ENCODE assay signal across 28 cellular contexts in the genomic region with DNA sequence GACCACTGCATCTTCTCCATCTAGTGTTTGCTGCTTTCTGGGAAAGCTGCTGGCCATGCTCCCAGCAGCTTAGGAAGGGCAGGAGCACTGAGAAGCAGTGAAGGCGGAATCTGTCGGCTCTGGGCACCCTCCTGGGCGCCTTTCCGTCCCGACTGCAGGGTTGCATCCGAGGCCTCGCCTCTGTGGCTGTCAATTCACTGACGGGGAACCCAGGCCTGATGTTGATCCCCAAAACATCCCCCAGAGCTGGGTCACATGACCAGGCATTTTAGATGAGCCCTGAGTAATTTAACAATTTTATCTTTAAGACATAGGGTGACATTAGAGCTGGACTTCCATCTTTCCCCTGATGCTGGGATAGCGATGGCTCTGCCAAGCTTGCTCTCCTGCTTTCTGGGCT.
"Had no signal": no experiment of that assay in that cellular context is flagged by ENCODE, and none has a peak within 500 bp of the region (broad histone marks: within the 10 kb centered on the region; RNA-seq: fewer than 3 reads in every experiment).

No MANE protein-coding gene starts in this region.

- H3K4me3 Mint-ChIP-seq: naive B cell; naive thymus-derived CD8-positive, alpha-beta T cell; natural killer cell treated with Interleukin-12 subunit alpha and Interleukin-12 subunit beta and Interleukin-15 and Interleukin-18, amount 100 ng/mL, for 72 hours; nephron progenitor cell; neural crest cell; stimulated activated effector memory CD8-positive, alpha-beta T cell treated with anti-CD3 and anti-CD28 coated beads, Interleukin-12 subunit alpha, Interleukin-12 subunit beta, amount 100 ng/mL, for 72 hours; stimulated activated naive B cell treated with anti-CD40 and anti-IgM and Interleukin-4, amounts not matched to agents 10 μg/mL and 1 μg/mL and 100 μg/mL, for 72 hours; stimulated activated naive CD8-positive, alpha-beta T cell treated with anti-CD3 and anti-CD28 coated beads, Interleukin-15, Interleukin-2, amounts not matched to agents 100 ng/mL and 50 ng/mL, for 24 hours had no signal

- ATAC-seq: naive thymus-derived CD8-positive, alpha-beta T cell; pancreas; right lobe of liver; stimulated activated naive B cell treated with anti-CD40 and anti-IgM and Interleukin-4, amounts not matched to agents 10 μg/mL and 1 μg/mL and 100 μg/mL, for 72 hours had no signal

- H3K27me3 Mint-ChIP-seq: stimulated activated naive B cell treated with anti-CD40 and anti-IgM and Interleukin-4, amounts not matched to agents 10 μg/mL and 1 μg/mL and 100 μg/mL, for 72 hours; stimulated activated naive CD8-positive, alpha-beta T cell treated with anti-CD3 and anti-CD28 coated beads, Interleukin-15, Interleukin-2, amounts not matched to agents 100 ng/mL and 50 ng/mL, for 24 hours had no signal

- H3K27me3 ChIP-seq: pancreas, right atrium auricular region, right lobe of liver, thyroid gland, tibial nerve, upper lobe of left lung, vagina had no signal

- H3K4me3 ChIP-seq: pancreas, prostate gland, right atrium auricular region, right lobe of liver, skin epidermis, smooth muscle cell, stomach, thoracic aorta, thyroid gland, tibial nerve, upper lobe of left lung, vagina had no signal

- H3K9me3 Mint-ChIP-seq: nephron progenitor cell; stimulated activated effector memory CD8-positive, alpha-beta T cell treated with anti-CD3 and anti-CD28 coated beads, Interleukin-12 subunit alpha, Interleukin-12 subunit beta, amount 100 ng/mL, for 72 hours; stimulated activated naive CD8-positive, alpha-beta T cell treated with anti-CD3 and anti-CD28 coated beads, Interleukin-15, Interleukin-2, amounts not matched to agents 100 ng/mL and 50 ng/mL, for 24 hours had no signal

- H3K36me3 Mint-ChIP-seq: naive B cell; naive thymus-derived CD8-positive, alpha-beta T cell; natural killer cell treated with Interleukin-12 subunit alpha and Interleukin-12 subunit beta and Interleukin-15 and Interleukin-18, amount 100 ng/mL, for 72 hours; stimulated activated effector memory CD8-positive, alpha-beta T cell treated with anti-CD3 and anti-CD28 coated beads, Interleukin-12 subunit alpha, Interleukin-12 subunit beta, amount 100 ng/mL, for 72 hours; stimulated activated naive B cell treated with anti-CD40 and anti-IgM and Interleukin-4, amounts not matched to agents 10 μg/mL and 1 μg/mL and 100 μg/mL, for 72 hours had no signal

- H3K36me3 ChIP-seq: pancreas, prostate gland, right atrium auricular region, right lobe of liver, stomach, thoracic aorta, thyroid gland, tibial nerve, upper lobe of left lung, vagina had no signal

- H3K4me1 Mint-ChIP-seq: stimulated activated effector memory CD8-positive, alpha-beta T cell treated with anti-CD3 and anti-CD28 coated beads, Interleukin-12 subunit alpha, Interleukin-12 subunit beta, amount 100 ng/mL, for 72 hours; stimulated activated naive B cell treated with anti-CD40 and anti-IgM and Interleukin-4, amounts not matched to agents 10 μg/mL and 1 μg/mL and 100 μg/mL, for 72 hours had no signal

- H3K9me3 ChIP-seq: pancreas, prostate gland, right atrium auricular region, right lobe of liver, stomach, thoracic aorta, thyroid gland, tibial nerve, upper lobe of left lung, vagina had no signal

- H3K27ac Mint-ChIP-seq: natural killer cell treated with Interleukin-12 subunit alpha and Interleukin-12 subunit beta and Interleukin-15 and Interleukin-18, amount 100 ng/mL, for 72 hours; nephron progenitor cell; stimulated activated naive B cell treated with anti-CD40 and anti-IgM and Interleukin-4, amounts not matched to agents 10 μg/mL and 1 μg/mL and 100 μg/mL, for 72 hours; stimulated activated naive CD8-positive, alpha-beta T cell treated with anti-CD3 and anti-CD28 coated beads, Interleukin-15, Interleukin-2, amounts not matched to agents 100 ng/mL and 50 ng/mL, for 24 hours had no signal

- DNase-seq: naive B cell; naive thymus-derived CD8-positive, alpha-beta T cell; nephron progenitor cell; occipital lobe; retina; stimulated activated CD4-positive, alpha-beta T cell treated with anti-CD3 and anti-CD28 coated beads, Interleukin-15, amount 100 ng/mL, for 24 hours; stimulated activated CD4-positive, alpha-beta T cell treated with anti-CD3 and anti-CD28 coated beads, Interleukin-2, amount 100 ng/mL, for 24 hours; stimulated activated CD4-positive, alpha-beta T cell treated with anti-CD3 and anti-CD28 coated beads, Interleukin-2, amount 100 ng/mL, for 48 hours; stimulated activated CD4-positive, alpha-beta T cell treated with anti-CD3 and anti-CD28 coated beads, Interleukin-4, amount 100 ng/mL, for 24 hours; stimulated activated naive B cell treated with anti-CD40 and anti-IgM and Interleukin-4, amounts not matched to agents 10 μg/mL and 1 μg/mL and 100 μg/mL, for 72 hours; stimulated activated naive CD4-positive, alpha-beta T cell treated with Interleukin-2 at 50 U/mL for 16 hours; stomach; thyroid gland; trophoblast cell had no signal

- H3K4me1 ChIP-seq: pancreas, prostate gland, right atrium auricular region, right lobe of liver, stomach, thyroid gland, tibial nerve, upper lobe of left lung, vagina had no signal

- H3K27ac ChIP-seq: pancreas, prostate gland, right atrium auricular region, right lobe of liver, skin epidermis, stomach, thoracic aorta, thyroid gland, tibial nerve, upper lobe of left lung, vagina had no signal

- H3K4me2 ChIP-seq: smooth muscle cell had no signal
